In genomic region chr2:119544075-119545031, GRCh38 we compare ENCODE assay signal across 8 cellular contexts. TPM values are rescaled to one million over a fixed set of nuclear protein-coding genes. Genes with fewer than 3 reads are reported as not detected.
DNase-seq lines count a peak whose midpoint lies in the region; ATAC-seq and TF ChIP-seq lines count a peak whose summit lies in the region.

Gene CFAP221 (plus strand): TSS chr2:119544449. CDS start chr2:119546132, 1,683 bp downstream.

- no peaks in the 10 kb centered on the region for H3K79me2 ChIP-seq in neural progenitor cell (ENCODE audit: low read depth)

- H3K4me3 Mint-ChIP-seq in activated naive CD4-positive, alpha-beta T cell treated with anti-CD3 and anti-CD28 coated beads for 36 hours: peak within 1 kb of the TSS; percentile 62
- H3K4me3 Mint-ChIP-seq in neural progenitor cell: peak within 1 kb of the TSS; percentile 94

- peaks cover 9% of the 10 kb centered on the region for H3K4me1 Mint-ChIP-seq in activated naive CD4-positive, alpha-beta T cell treated with anti-CD3 and anti-CD28 coated beads for 36 hours (ENCODE audit: low read depth)
- peaks cover 29% of the 10 kb centered on the region for H3K4me1 Mint-ChIP-seq in neural progenitor cell

- H3K27me3 Mint-ChIP-seq in activated naive CD4-positive, alpha-beta T cell treated with anti-CD3 and anti-CD28 coated beads for 36 hours (ENCODE audit: low read depth): peaks cover 51% of the 10 kb centered on the region
- H3K27me3 Mint-ChIP-seq in neural progenitor cell (ENCODE audit: insufficient read depth, low read depth): peaks cover 2% of the 10 kb centered on the region

- H2AFZ ChIP-seq in neural progenitor cell (replicated peaks): peak within 1 kb of the TSS; percentile 98

- ATAC-seq in HG03135 (IDR thresholded peaks at IDR 0.05; ENCODE audit: unreplicated experiment) (peak; percentile 89), thoracic aorta (ENCODE audit: insufficient number of reproducible peaks, low FRiP score, low read depth) (peak; percentile 73)

- H3K9me3 Mint-ChIP-seq in activated naive CD4-positive, alpha-beta T cell treated with anti-CD3 and anti-CD28 coated beads for 36 hours: no peaks in the 10 kb centered on the region
- H3K9me3 Mint-ChIP-seq in neural progenitor cell: peaks cover 2% of the 10 kb centered on the region

- H3K4me1 ChIP-seq in neural progenitor cell: peaks cover 19% of the 10 kb centered on the region
- peaks cover 6 to 17% of the 10 kb centered on the region in 2 donors for H3K4me1 ChIP-seq in thoracic aorta (ENCODE audit: control insufficient read depth in 1 of 2, low read depth in 2 of 2)

- TF ChIP-seq CTCF in neural progenitor cell (IDR thresholded peaks at IDR 0.05): no peak
- TF ChIP-seq CTCF in thoracic aorta (IDR thresholded peaks at IDR 0.05): no peak

- H3K9me3 ChIP-seq in neural progenitor cell (ENCODE audit: low read depth): no peaks in the 10 kb centered on the region
- no peaks in the 10 kb centered on the region for H3K9me3 ChIP-seq in thoracic aorta

- H3K36me3 ChIP-seq in neural progenitor cell: no peaks in the 10 kb centered on the region
- H3K36me3 ChIP-seq in thoracic aorta: no peaks in the 10 kb centered on the region

- H4K20me1 ChIP-seq in neural progenitor cell (ENCODE audit: low read depth): no peaks in the 10 kb centered on the region

- DNase-seq in activated effector memory CD4-positive, alpha-beta T cell treated with anti-CD3 and anti-CD28 coated beads, Interleukin-2, amount 50 U/mL, for 16 hours: peak; percentile 72
- DNase-seq in activated effector memory CD4-positive, alpha-beta T cell treated with Interleukin-2 at 50 U/mL for 16 hours: no peak
- DNase-seq in NCI-H526 (lab: John Stamatoyannopoulos, UW) (peak; percentile 52 to 90), germinal center (ENCODE audit: low spot score) (peak; percentile 65), neural progenitor cell (ENCODE audit: low spot score) (peak; percentile 95), thoracic aorta (ENCODE audit: low spot score) (peak; percentile 28)
- DNase-seq in activated naive CD4-positive, alpha-beta T cell treated with anti-CD3 and anti-CD28 coated beads for 36 hours: peak; percentile 63

- peaks cover 23% of the 10 kb centered on the region for H3K27me3 ChIP-seq in neural progenitor cell
- H3K27me3 ChIP-seq in thoracic aorta (replicated peaks; ENCODE audit: insufficient read depth): no peaks in the 10 kb centered on the region

- no peaks in the 10 kb centered on the region for H3K36me3 Mint-ChIP-seq in activated naive CD4-positive, alpha-beta T cell treated with anti-CD3 and anti-CD28 coated beads for 36 hours (ENCODE audit: low read depth)
- peaks cover 7% of the 10 kb centered on the region for H3K36me3 Mint-ChIP-seq in neural progenitor cell

- H3K4me3 ChIP-seq in neural progenitor cell (peak within 1 kb of the TSS; percentile 73), thoracic aorta (peak within 1 kb of the TSS; percentile 75)

- intact Hi-C loops in activated naive CD4-positive, alpha-beta T cell treated with anti-CD3 and anti-CD28 coated beads for 36 hours (cut with micrococcal nuclease): no loop called here

- peak within 1 kb of the TSS; percentile 46 for H3K27ac ChIP-seq in neural progenitor cell
- H3K27ac ChIP-seq in thoracic aorta: peak within 1 kb of the TSS; percentile 11 to 27

- H3K27ac Mint-ChIP-seq in activated naive CD4-positive, alpha-beta T cell treated with anti-CD3 and anti-CD28 coated beads for 36 hours: no peak within 1 kb of the TSS
- peak within 1 kb of the TSS; percentile 99 for H3K27ac Mint-ChIP-seq in neural progenitor cell

- CTCF ChIA-PET in activated naive CD4-positive, alpha-beta T cell treated with anti-CD3 and anti-CD28 coated beads for 36 hours (lab: Charles Lee): no interaction called here

- peak within 1 kb of the TSS; percentile 95 for H3K4me2 ChIP-seq in neural progenitor cell

- H3F3A ChIP-seq in neural progenitor cell (ENCODE audit: low read depth): peaks cover 8% of the 10 kb centered on the region

- H3K9ac ChIP-seq in neural progenitor cell: peak within 1 kb of the TSS; percentile 52

RNA-seq across cellular contexts. Expression of gene CFAP221, which starts in this region (rescaled TPM):
- not detected for total RNA-seq in activated naive CD4-positive, alpha-beta T cell treated with anti-CD3 and anti-CD28 coated beads for 36 hours
- total RNA-seq in neural progenitor cell (ENCODE audit: low replicate concordance): 0.74 and 1.5 TPM in 2 replicates
- total RNA-seq in thoracic aorta: under 1 TPM in 1 of 2 donors, not detected in 1; 0.56 TPM

Comparison
In these comparisons a context has a peak if more than half of its experiments do, and no peak if none do; other contexts are left out.
1. Peak in DNase-seq in activated naive CD4-positive, alpha-beta T cell treated with anti-CD3 and anti-CD28 coated beads for 36 hours; RNA of the gene not detected or under 1 TPM.
2. Peak in DNase-seq, ATAC-seq, H3K4me3 ChIP-seq and H3K27ac ChIP-seq in thoracic aorta; RNA of the gene not detected or under 1 TPM.